Comparison of ENCODE assay signal across 27 cellular contexts in the genomic region with DNA sequence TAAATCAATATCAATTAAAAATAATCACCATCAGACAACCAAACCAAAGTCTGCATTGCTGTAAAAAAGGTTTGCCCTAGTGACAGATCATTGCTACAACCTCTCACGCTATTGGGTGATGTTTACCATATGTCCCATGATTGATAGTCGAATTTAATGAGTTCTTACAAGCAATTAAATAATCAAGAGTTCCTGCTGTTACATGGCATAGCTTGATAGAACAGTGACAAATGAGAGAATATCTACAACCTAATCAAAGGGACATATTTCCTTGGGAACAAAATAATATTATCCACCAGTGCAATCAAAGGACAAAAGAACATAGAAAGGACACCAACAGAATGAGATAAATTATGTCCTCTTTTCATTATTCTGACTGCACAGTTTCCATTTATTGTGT.
"Had no signal": no experiment of that assay in that cellular context is flagged by ENCODE, and none has a peak within 500 bp of the region (broad histone marks: within the 10 kb centered on the region; RNA-seq: fewer than 3 reads in every experiment).

No MANE protein-coding gene starts in this region.

- DNase-seq: activated B cell treated with CpG ODN at 0.5 μM for 24 hours; activated CD4-positive, alpha-beta T cell treated with anti-CD3 and anti-CD28 coated beads for 1 hour; activated CD4-positive, alpha-beta T cell treated with anti-CD3 and anti-CD28 coated beads, Interleukin-2, amount 10 ng/mL, durations not matched to agents 24 days and 14 days; activated CD4-positive, alpha-beta T cell treated with anti-CD3 and anti-CD28 coated beads, Interleukin-2, amount 50 U/mL, for 48 hours; activated CD8-positive, alpha-beta memory T cell treated with anti-CD3 and anti-CD28 coated beads, Interleukin-2, amount 10 ng/mL, durations not matched to agents 7 days and 5 days; activated effector memory CD4-positive, alpha-beta T cell treated with Interleukin-2 at 50 U/mL for 16 hours; activated naive CD4-positive, alpha-beta T cell; activated naive CD8-positive, alpha-beta T cell treated with anti-CD3 and anti-CD28 coated beads, Interleukin-2, amount 50 U/mL, for 24 hours; activated T-cell treated with anti-CD3 and anti-CD28 coated beads, Interleukin-2, amount 50 U/mL, for 24 hours; amniotic stem cell; body of pancreas; cerebellar nuclear complex; KG1; NCI-H1092; NCI-H1436; NCI-H1930; NCI-H345; NCI-H510A treated with DMSO at 0.1 percent for 48 hours; Peyer's patch; Right ventricle myocardium superior; SJCRH30; T-helper 17 cell; T1000 had no signal

- ATAC-seq: activated CD8-positive, alpha-beta memory T cell treated with anti-CD3 and anti-CD28 coated beads, Interleukin-2, amount 10 ng/mL, durations not matched to agents 7 days and 5 days; activated naive CD4-positive, alpha-beta T cell treated with anti-CD3 and anti-CD28 coated beads, Interleukin-2, amount 50 U/mL, for 72 hours; activated naive CD8-positive, alpha-beta T cell treated with anti-CD3 and anti-CD28 coated beads, Interleukin-2, amount 50 U/mL, for 24 hours; body of pancreas; T-helper 17 cell had no signal

- H3K27me3 ChIP-seq: ascending aorta, body of pancreas, Peyer's patch, SJCRH30 had no signal

- H3K9me3 Mint-ChIP-seq: activated CD4-positive, alpha-beta T cell treated with anti-CD3 and anti-CD28 coated beads, Interleukin-2, amount 10 ng/mL, durations not matched to agents 24 days and 14 days; activated naive CD8-positive, alpha-beta T cell treated with anti-CD3 and anti-CD28 coated beads, Interleukin-2, amount 50 U/mL, for 24 hours; activated T-helper 1 cell treated with anti-CD3 and anti-CD28 coated beads, Interleukin-12 subunit alpha, Interleukin-12 subunit beta, Interleukin-2, Interleukin-4 antibody, amounts not matched to agents 30 ng/mL and 10 ng/mL and 1 ng/mL, durations not matched to agents 14 hours and 24 hours and 36 hours had no signal

- H3K27ac ChIP-seq: ascending aorta, body of pancreas, Peyer's patch, RWPE1, SJCRH30 had no signal

- H3K36me3 Mint-ChIP-seq: activated CD8-positive, alpha-beta memory T cell treated with anti-CD3 and anti-CD28 coated beads, Interleukin-2, amount 10 ng/mL, durations not matched to agents 7 days and 5 days; activated naive CD4-positive, alpha-beta T cell treated with anti-CD3 and anti-CD28 coated beads, Interleukin-2, amount 50 U/mL, for 72 hours had no signal

- H3K4me3 ChIP-seq: ascending aorta, body of pancreas, Peyer's patch, SJCRH30 had no signal

- H3K36me3 ChIP-seq: ascending aorta, Peyer's patch, SJCRH30 had no signal

- H3K4me3 Mint-ChIP-seq: activated B cell treated with CpG ODN at 0.5 μM for 24 hours; activated CD4-positive, alpha-beta T cell treated with anti-CD3 and anti-CD28 coated beads, Interleukin-2, amount 10 ng/mL, durations not matched to agents 24 days and 14 days; activated CD8-positive, alpha-beta memory T cell treated with anti-CD3 and anti-CD28 coated beads, Interleukin-2, amount 10 ng/mL, durations not matched to agents 7 days and 5 days; activated naive CD8-positive, alpha-beta T cell treated with anti-CD3 and anti-CD28 coated beads, Interleukin-2, amount 50 U/mL, for 24 hours; activated T-cell treated with anti-CD3 and anti-CD28 coated beads, Interleukin-2, amount 50 U/mL, for 24 hours; activated T-helper 1 cell treated with anti-CD3 and anti-CD28 coated beads, Interleukin-12 subunit alpha, Interleukin-12 subunit beta, Interleukin-2, Interleukin-4 antibody, amounts not matched to agents 30 ng/mL and 10 ng/mL and 1 ng/mL, durations not matched to agents 14 hours and 24 hours and 36 hours; T-helper 17 cell had no signal

- H3K9me3 ChIP-seq: ascending aorta, body of pancreas, Peyer's patch, SJCRH30 had no signal

- H3K27ac Mint-ChIP-seq: activated B cell treated with CpG ODN at 0.5 μM for 24 hours; activated CD4-positive, alpha-beta T cell treated with anti-CD3 and anti-CD28 coated beads, Interleukin-2, amount 10 ng/mL, durations not matched to agents 24 days and 14 days; activated CD8-positive, alpha-beta memory T cell treated with anti-CD3 and anti-CD28 coated beads, Interleukin-2, amount 10 ng/mL, durations not matched to agents 7 days and 5 days; activated naive CD4-positive, alpha-beta T cell treated with anti-CD3 and anti-CD28 coated beads, Interleukin-2, amount 50 U/mL, for 72 hours; activated naive CD8-positive, alpha-beta T cell treated with anti-CD3 and anti-CD28 coated beads, Interleukin-2, amount 50 U/mL, for 24 hours; activated T-cell treated with anti-CD3 and anti-CD28 coated beads, Interleukin-2, amount 50 U/mL, for 24 hours; activated T-helper 1 cell treated with anti-CD3 and anti-CD28 coated beads, Interleukin-12 subunit alpha, Interleukin-12 subunit beta, Interleukin-2, Interleukin-4 antibody, amounts not matched to agents 30 ng/mL and 10 ng/mL and 1 ng/mL, durations not matched to agents 14 hours and 24 hours and 36 hours; T-helper 17 cell had no signal

- H3K4me1 Mint-ChIP-seq: activated B cell treated with CpG ODN at 0.5 μM for 24 hours; activated CD4-positive, alpha-beta T cell treated with anti-CD3 and anti-CD28 coated beads, Interleukin-2, amount 10 ng/mL, durations not matched to agents 24 days and 14 days; activated CD8-positive, alpha-beta memory T cell treated with anti-CD3 and anti-CD28 coated beads, Interleukin-2, amount 10 ng/mL, durations not matched to agents 7 days and 5 days; activated naive CD8-positive, alpha-beta T cell treated with anti-CD3 and anti-CD28 coated beads, Interleukin-2, amount 50 U/mL, for 24 hours; T-helper 17 cell had no signal

- H3K4me1 ChIP-seq: ascending aorta, body of pancreas, Peyer's patch, SJCRH30 had no signal

- H3K27me3 Mint-ChIP-seq: activated B cell treated with CpG ODN at 0.5 μM for 24 hours; activated CD4-positive, alpha-beta T cell treated with anti-CD3 and anti-CD28 coated beads, Interleukin-2, amount 10 ng/mL, durations not matched to agents 24 days and 14 days; activated CD8-positive, alpha-beta memory T cell treated with anti-CD3 and anti-CD28 coated beads, Interleukin-2, amount 10 ng/mL, durations not matched to agents 7 days and 5 days; activated naive CD8-positive, alpha-beta T cell treated with anti-CD3 and anti-CD28 coated beads, Interleukin-2, amount 50 U/mL, for 24 hours; activated T-cell treated with anti-CD3 and anti-CD28 coated beads, Interleukin-2, amount 50 U/mL, for 24 hours; T-helper 17 cell had no signal
